In genomic region chr16:30609928-30610839, GRCh38 we compare ENCODE assay signal across 8 cellular contexts. TPM values are rescaled to one million over a fixed set of nuclear protein-coding genes. Genes with fewer than 3 reads are reported as not detected.
DNase-seq lines count a peak whose midpoint lies in the region; ATAC-seq and TF ChIP-seq lines count a peak whose summit lies in the region.

ZNF689 (minus strand) TSS chr16:30610389; CDS start chr16:30610041, 348 bp downstream.

- H3K4me1 Mint-ChIP-seq in activated T-helper 2 cell treated with anti-CD3 and anti-CD28 coated beads, Interferon-gamma antibody, Interleukin-2, Interleukin-4, amounts not matched to agents 10 μg/mL and 5 μg/mL and 100 μg/mL, durations not matched to agents 14 hours and 24 hours and 36 hours (ENCODE audit: low read depth) = peaks cover 16% of the 10 kb centered on the region
- H3K4me1 Mint-ChIP-seq in natural killer cell = peaks cover 5 to 14% of the 10 kb centered on the region in 2 donors

- peak within 1 kb of the TSS; percentile 67 for H3K27ac ChIP-seq in RWPE2 (ENCODE audit: poor library complexity, severe bottlenecking)

- TF ChIP-seq CTCF in RWPE2 (IDR thresholded peaks at IDR 0.05; ENCODE audit: poor library complexity, severe bottlenecking) (no peak), natural killer cell (IDR thresholded peaks at IDR 0.05) (no peak)

- peak; percentile 94 for DNase-seq in Daoy (ENCODE audit: low read depth)
- peak; percentile 86 for DNase-seq in GOT3 (lab: John Stamatoyannopoulos, UW)
- DNase-seq in LoVo (ENCODE audit: low spot score) = peak; percentile 96
- DNase-seq in RWPE2 (ENCODE audit: low spot score) = peak; percentile 86
- peak; percentile 93 for DNase-seq in activated T-helper 2 cell treated with anti-CD3 and anti-CD28 coated beads, Interferon-gamma antibody, Interleukin-2, Interleukin-4, amounts not matched to agents 10 μg/mL and 5 μg/mL and 100 μg/mL, durations not matched to agents 14 hours and 24 hours and 36 hours (ENCODE audit: low spot score)
- DNase-seq in fibroblast of peridontal ligament (ENCODE audit: extremely low read depth) = peak; percentile 98
- DNase-seq in natural killer cell = peak; percentile 96
- peak; percentile 91 for DNase-seq in stimulated activated naive CD4-positive, alpha-beta T cell treated with Interleukin-2 at 50 U/mL for 16 hours (lab: John Stamatoyannopoulos, UW)

- intact Hi-C loops in activated T-helper 2 cell treated with anti-CD3 and anti-CD28 coated beads, Interferon-gamma antibody, Interleukin-2, Interleukin-4, amounts not matched to agents 10 μg/mL and 5 μg/mL and 100 μg/mL, durations not matched to agents 14 hours and 24 hours and 36 hours (cut with micrococcal nuclease) = loop anchor here (2.0 to 5.0 kb wide), 2 partner anchors 37 to 178 kb away; partner anchors contain the start of gene DCTPP1
- intact Hi-C loops in natural killer cell (cut with micrococcal nuclease) = no loop called here

- peak within 1 kb of the TSS; percentile 96 for H3K27ac Mint-ChIP-seq in activated T-helper 2 cell treated with anti-CD3 and anti-CD28 coated beads, Interferon-gamma antibody, Interleukin-2, Interleukin-4, amounts not matched to agents 10 μg/mL and 5 μg/mL and 100 μg/mL, durations not matched to agents 14 hours and 24 hours and 36 hours
- H3K27ac Mint-ChIP-seq in natural killer cell = peak within 1 kb of the TSS; percentile 91 to 96

- H3K4me3 Mint-ChIP-seq in activated T-helper 2 cell treated with anti-CD3 and anti-CD28 coated beads, Interferon-gamma antibody, Interleukin-2, Interleukin-4, amounts not matched to agents 10 μg/mL and 5 μg/mL and 100 μg/mL, durations not matched to agents 14 hours and 24 hours and 36 hours (ENCODE audit: low read depth) = peak within 1 kb of the TSS; percentile 87
- peak within 1 kb of the TSS; percentile 96 for H3K4me3 Mint-ChIP-seq in natural killer cell

- H3K36me3 Mint-ChIP-seq in activated T-helper 2 cell treated with anti-CD3 and anti-CD28 coated beads, Interferon-gamma antibody, Interleukin-2, Interleukin-4, amounts not matched to agents 10 μg/mL and 5 μg/mL and 100 μg/mL, durations not matched to agents 14 hours and 24 hours and 36 hours (ENCODE audit: low read depth) = peaks cover 27% of the 10 kb centered on the region
- H3K36me3 Mint-ChIP-seq in natural killer cell = no peaks in the 10 kb centered on the region

- no peaks in the 10 kb centered on the region for H3K9me3 Mint-ChIP-seq in activated T-helper 2 cell treated with anti-CD3 and anti-CD28 coated beads, Interferon-gamma antibody, Interleukin-2, Interleukin-4, amounts not matched to agents 10 μg/mL and 5 μg/mL and 100 μg/mL, durations not matched to agents 14 hours and 24 hours and 36 hours
- H3K9me3 Mint-ChIP-seq in natural killer cell = no peaks in the 10 kb centered on the region

- peak within 1 kb of the TSS; percentile 90 for H3K4me3 ChIP-seq in RWPE2 (ENCODE audit: severe bottlenecking)

- no peaks in the 10 kb centered on the region for H3K27me3 ChIP-seq in RWPE2 (ENCODE audit: insufficient read depth, poor library complexity, severe bottlenecking)

- no peaks in the 10 kb centered on the region for H3K27me3 Mint-ChIP-seq in activated T-helper 2 cell treated with anti-CD3 and anti-CD28 coated beads, Interferon-gamma antibody, Interleukin-2, Interleukin-4, amounts not matched to agents 10 μg/mL and 5 μg/mL and 100 μg/mL, durations not matched to agents 14 hours and 24 hours and 36 hours (ENCODE audit: low read depth)
- no peaks in the 10 kb centered on the region for H3K27me3 Mint-ChIP-seq in natural killer cell (ENCODE audit: low read depth in 2 of 2)

- H3K4me1 ChIP-seq in RWPE2 (ENCODE audit: insufficient read depth, poor library complexity, severe bottlenecking) = peaks cover 2% of the 10 kb centered on the region

- H3K9me3 ChIP-seq in RWPE2 (ENCODE audit: severe bottlenecking) = no peaks in the 10 kb centered on the region

- ATAC-seq in RWPE2 (ENCODE audit: low read depth) (peak; percentile 91), natural killer cell (peak; percentile 90 to 93 (median 92))

- H3K36me3 ChIP-seq in RWPE2 (ENCODE audit: low read depth) = peaks cover 29% of the 10 kb centered on the region

RNA-seq across cellular contexts. Expression of gene ZNF689, which starts in this region (rescaled TPM):
- 7.3 and 7.5 TPM in 2 replicates for total RNA-seq in Daoy (2014; rRNA removed; shearing (Covaris generic))
- 11.4 and 12.4 TPM in 2 replicates for total RNA-seq in activated T-helper 2 cell treated with anti-CD3 and anti-CD28 coated beads, Interferon-gamma antibody, Interleukin-2, Interleukin-4, amounts not matched to agents 10 μg/mL and 5 μg/mL and 100 μg/mL, durations not matched to agents 14 hours and 24 hours and 36 hours
- 1 to 10 TPM; 8.8 to 9.3 (median 9.1) TPM for total RNA-seq in natural killer cell

Comparison
In these comparisons a context has a peak if more than half of its experiments do, and no peak if none do; other contexts are left out.
1. Peak in every context shown above with its lines: DNase-seq, ATAC-seq, H3K4me3 ChIP-seq and H3K27ac ChIP-seq.